In the genomic region with DNA sequence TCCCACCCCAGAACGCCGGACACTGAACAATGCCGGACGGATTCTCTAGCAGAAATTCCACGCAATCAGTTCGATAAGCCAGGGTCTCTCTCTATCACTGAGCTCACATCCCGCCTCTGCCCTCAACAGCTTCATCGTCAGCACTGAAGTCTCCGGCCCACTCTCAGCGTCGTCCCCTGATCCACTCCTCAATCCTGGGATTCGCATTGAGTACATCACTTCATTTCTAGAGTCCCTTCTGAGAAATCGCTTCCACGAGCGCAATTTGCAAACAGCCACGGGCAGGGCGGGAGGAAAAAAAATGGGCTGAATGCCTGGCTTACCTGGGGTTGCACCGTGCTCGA, we compare ENCODE assay signal across 8 cellular contexts. TPM values are rescaled to one million over a fixed set of nuclear protein-coding genes. Genes with fewer than 3 reads are reported as not detected.
DNase-seq lines count a peak whose midpoint lies in the region; ATAC-seq, FAIRE-seq and TF ChIP-seq lines count a peak whose summit lies in the region.

No MANE protein-coding gene starts in this region.

- H3K79me2 ChIP-seq in GM12878 (ENCODE audit: control insufficient read depth, insufficient read depth, low read length), result peaks cover 91% of the 10 kb centered on the region

- no peak for TF ChIP-seq EP300 in GM12878 (IDR thresholded peaks at IDR 0.05; ENCODE audit: borderline replicate concordance in 1 of 2, control insufficient read depth in 1 of 2, low read depth in 2 of 2, low read length in 2 of 2)

- TSS peak; percentile 81 for BruUV-seq in GM12878 (replicated peaks; lab: Mats Ljungman, UMichigan)

- CTCF ChIA-PET in GM12878 (lab: Yijun Ruan, JAX), result interaction anchor here (0.6 to 1.9 kb wide), 13 partner anchors 7 to 457 kb away, joined by 3 to 13 read pairs (median 4); partner anchors contain the start of gene ABI1

- H2AFZ ChIP-seq in GM12878 (ENCODE audit: control insufficient read depth, low read depth, low read length), result peak overlapping the region; percentile 63

- TF ChIP-seq CTCF in GM12878 (IDR thresholded peaks at IDR 0.05 in 2 of 3, conservative IDR thresholded peaks at IDR 0.05 in 1 of 3; ENCODE audit: control insufficient read depth in 2 of 3, extremely low read depth in 1 of 3, insufficient read depth in 1 of 3, low read depth in 3 of 3, low read length in 3 of 3), result no peak

- H4K20me1 ChIP-seq in GM12878 (ENCODE audit: control insufficient read depth, insufficient read depth), result no peaks in the 10 kb centered on the region

- peak overlapping the region; percentile 93 for H3K27ac ChIP-seq in KOPT-K1 (ENCODE audit: low read depth, low read length, poor library complexity, severe bottlenecking)
- H3K27ac ChIP-seq in GM12878 (ENCODE audit: control insufficient read depth, insufficient read depth), result peak overlapping the region; percentile 100

- in situ Hi-C loops in GM12878 (cut with MboI), result no loop called here
- in situ Hi-C loops in G401 (cut with HindIII; ENCODE audit: low sequenced_read_pairs), result no loop called here

- FAIRE-seq in GM12878 (lab: Jason Lieb, UNC), result no peak

- H3K9me3 ChIP-seq in KOPT-K1 (ENCODE audit: insufficient read depth, low read length, poor library complexity, severe bottlenecking) (no peaks in the 10 kb centered on the region), GM12878 (replicated peaks; ENCODE audit: control insufficient read depth, insufficient read depth, low read length) (no peaks in the 10 kb centered on the region; the same call in 2 of the 3 replicates)

- peak; percentile 15 for ATAC-seq in GM21528 (IDR thresholded peaks at IDR 0.05; ENCODE audit: low FRiP score, unreplicated experiment)
- peak; percentile 5 for ATAC-seq in GM12878

- TF ChIP-seq POLR2A in GM12878 (IDR thresholded peaks at IDR 0.05; ENCODE audit: low read depth, low read length), result no peak

- H3K27me3 ChIP-seq in GM12878 (replicated peaks in 1 of 2; ENCODE audit: control insufficient read depth in 2 of 2, insufficient read depth in 2 of 2, low read length in 1 of 2), result no peaks in the 10 kb centered on the region

- WGBS in GM12878 (ENCODE audit: insufficient coverage, insufficient replicate concordance, low lambda C conversion rate, missing lambda C conversion rate), result 0% methylated on average over 19 of the region's 19 CpGs

- TF ChIP-seq RAD21 in GM12878 (IDR thresholded peaks at IDR 0.05; ENCODE audit: insufficient read depth, low read depth, low read length), result no peak

- H3K9ac ChIP-seq in GM12878 (ENCODE audit: control insufficient read depth, insufficient read depth, low read length), result peak overlapping the region; percentile 100

- peak overlapping the region; percentile 87 for H3K4me3 ChIP-seq in GM12878

- peak overlapping the region; percentile 22; the same call in 1 of the 2 replicates for H3K4me2 ChIP-seq in GM12878 (ENCODE audit: control insufficient read depth, insufficient read depth)

- RAD21 ChIA-PET in GM12878 (lab: Charles Lee; ENCODE audit: unreplicated experiment), result interaction anchor here (0.6 to 1.8 kb wide), 4 partner anchors 52 to 296 kb away, joined by 3 to 6 read pairs (median 4); no protein-coding TSS in a partner anchor

- POLR2A ChIA-PET in GM12878 (lab: Charles Lee), result interaction anchor here (0.6 to 2.7 kb wide), 16 partner anchors 8 to 457 kb away, joined by 3 to 25 read pairs (median 4); partner anchors contain the start of gene RAB18

- intact Hi-C loops in GM12878 (cut with micrococcal nuclease; ENCODE audit: unreplicated experiment), result loop anchor here (2.0 to 10.0 kb wide), 3 partner anchors 53 to 1381 kb away; partner anchors contain the start of genes ANKRD26 and WAC

- no peaks in the 10 kb centered on the region; the same call in 1 of the 2 replicates for H3K4me1 ChIP-seq in GM12878 (ENCODE audit: control insufficient read depth, insufficient read depth, low read length)

- DNase-seq in EH (ENCODE audit: low read depth) (peak; percentile 44), GM12878 (ENCODE audit: low read depth, low spot score) (no peak), kidney glomerular epithelial cell (lab: John Stamatoyannopoulos, UW) (peak; percentile 13), HCEC 1CT (no peak), G401 (ENCODE audit: low spot score) (no peak)
- peak; percentile 1 for DNase-seq in stimulated activated CD8-positive, alpha-beta memory T cell treated with anti-CD3 and anti-CD28 coated beads, Interleukin-7, amount 100 ng/mL, for 24 hours (ENCODE audit: low read depth)

- SMC1A ChIA-PET in GM12878 (lab: Charles Lee; ENCODE audit: uncharacterized antibody, unreplicated experiment), result interaction anchor here (0.6 to 1.6 kb wide), 7 partner anchors 9 to 296 kb away, joined by 3 to 6 read pairs (median 4); partner anchors contain the start of gene ANKRD26

- peaks cover 44% of the 10 kb centered on the region for H3K36me3 ChIP-seq in KOPT-K1 (ENCODE audit: insufficient read depth, low read length)
- H3K36me3 ChIP-seq in GM12878 (ENCODE audit: control insufficient read depth in 2 of 2, insufficient read depth in 2 of 2, low read length in 1 of 2), result peaks cover 0 to 10% of the 10 kb centered on the region in 2 experiments; a peak in 3 of 4 replicates

TF ChIP-seq in GM12878, 131 proteins besides CTCF, POLR2A, EP300 and RAD21 (continues in another document):
- TF ChIP-seq TBL1XR1 (IDR thresholded peaks at IDR 0.05; ENCODE audit: low read depth, low read length) (no peak), GABPA (IDR thresholded peaks at IDR 0.05; ENCODE audit: low read depth) (no peak), MEF2B (IDR thresholded peaks at IDR 0.05; ENCODE audit: partially characterized antibody, poor library complexity, severe bottlenecking) (no peak)

RNA-seq across cellular contexts. Expression of gene YME1L1, which starts 0.4 kb away (rescaled TPM):
- 76.9 and 78.0 TPM in 2 replicates for total RNA-seq in GM12878 (2013; cell fraction: nucleolus; rRNA removed)
- 87.8 and 102 TPM in 2 replicates for total RNA-seq in GM12878 (2014; rRNA removed)
- total RNA-seq in GM12878 (2014; rRNA removed; fragmentation: Illumina TruSeq; extraction: Trizol), result 92.8 and 96.3 TPM in 2 replicates
- total RNA-seq in GM12878 (2021), result 82.7 and 87.8 TPM in 2 replicates
- polyA plus RNA-seq in GM12878 (2011; ENCODE audit: low read depth), result 47.7 TPM
- 87.0 and 142 TPM in 2 replicates for polyA plus RNA-seq in GM12878 (2011; rRNA removed)
- polyA plus RNA-seq in GM12878 (2011; cell fraction: cytosol; rRNA removed), result 30.5 and 32.6 TPM in 2 replicates
- polyA plus RNA-seq in GM12878 (2011; cell fraction: nucleus; rRNA removed), result 26.1 and 26.7 TPM in 2 replicates
- polyA plus RNA-seq in GM12878 (2012), result 62.4 and 66.9 TPM in 2 replicates
- 97.5 and 105 TPM in 2 replicates for polyA plus RNA-seq in GM12878 (2014; fragmentation: Illumina TruSeq; extraction: Trizol)
- 10 to 100 TPM; 26.1 to 33.3 TPM for polyA plus RNA-seq in GM12878 (2014; fragmentation: Nextera tagmentation; extraction: Ambion mirVana)
- 52.2 and 58.8 TPM in 2 replicates for polyA plus RNA-seq in GM12878 (2014; rRNA removed)
- 100 to 1,000 TPM; 105 to 115 TPM for polyA plus RNA-seq in GM12878 (2016; fragmentation: Nextera tagmentation; extraction: Ambion mirVana)
- 57.8 and 58.6 TPM in 2 replicates for polyA minus RNA-seq in GM12878 (2011; rRNA and poly(A)+ RNA removed)
- 21.9 and 25.4 TPM in 2 replicates for polyA minus RNA-seq in GM12878 (2011; cell fraction: cytosol; rRNA and poly(A)+ RNA removed)
- polyA minus RNA-seq in GM12878 (2011; cell fraction: nucleus; rRNA and poly(A)+ RNA removed), result 25.9 and 36.9 TPM in 2 replicates
- total RNA-seq in G401 (2014; rRNA removed; shearing (Covaris generic)), result 77.0 and 109 TPM in 2 replicates

RNA-seq across cellular contexts. Expression of gene MASTL, which starts 1.3 kb away (rescaled TPM):
- total RNA-seq in GM12878 (2013; cell fraction: nucleolus; rRNA removed), result 48.6 and 52.7 TPM in 2 replicates
- total RNA-seq in GM12878 (2014; rRNA removed), result 28.1 and 31.6 TPM in 2 replicates
- 36.9 and 38.6 TPM in 2 replicates for total RNA-seq in GM12878 (2014; rRNA removed; fragmentation: Illumina TruSeq; extraction: Trizol)
- total RNA-seq in GM12878 (2021), result 17.8 and 18.3 TPM in 2 replicates
- 6.0 TPM for polyA plus RNA-seq in GM12878 (2011; ENCODE audit: low read depth)
- 24.2 and 38.4 TPM in 2 replicates for polyA plus RNA-seq in GM12878 (2011; rRNA removed)
- 11.0 and 12.9 TPM in 2 replicates for polyA plus RNA-seq in GM12878 (2011; cell fraction: cytosol; rRNA removed)
- 11.9 and 13.8 TPM in 2 replicates for polyA plus RNA-seq in GM12878 (2011; cell fraction: nucleus; rRNA removed)
- polyA plus RNA-seq in GM12878 (2012), result 9.6 and 13.5 TPM in 2 replicates
- 32.7 and 37.0 TPM in 2 replicates for polyA plus RNA-seq in GM12878 (2014; fragmentation: Illumina TruSeq; extraction: Trizol)
- polyA plus RNA-seq in GM12878 (2014; fragmentation: Nextera tagmentation; extraction: Ambion mirVana), result 1 to 10 TPM; 7.1 to 9.7 TPM
- 18.7 and 23.3 TPM in 2 replicates for polyA plus RNA-seq in GM12878 (2014; rRNA removed)
- 10 to 100 TPM; 18.1 to 19.2 TPM for polyA plus RNA-seq in GM12878 (2016; fragmentation: Nextera tagmentation; extraction: Ambion mirVana)
- 19.7 and 26.3 TPM in 2 replicates for polyA minus RNA-seq in GM12878 (2011; rRNA and poly(A)+ RNA removed)
- 8.6 and 12.8 TPM in 2 replicates for polyA minus RNA-seq in GM12878 (2011; cell fraction: cytosol; rRNA and poly(A)+ RNA removed)
- 7.7 and 13.0 TPM in 2 replicates for polyA minus RNA-seq in GM12878 (2011; cell fraction: nucleus; rRNA and poly(A)+ RNA removed)
- total RNA-seq in G401 (2014; rRNA removed; shearing (Covaris generic)), result 19.0 and 27.4 TPM in 2 replicates

RNA-seq across cellular contexts. Expression of gene ANKRD26, which starts 53.5 kb away (rescaled TPM):
- total RNA-seq in GM12878 (2013; cell fraction: nucleolus; rRNA removed), result 66.0 and 68.2 TPM in 2 replicates
- total RNA-seq in GM12878 (2014; rRNA removed), result 5.5 and 6.8 TPM in 2 replicates
- 11.1 and 12.0 TPM in 2 replicates for total RNA-seq in GM12878 (2014; rRNA removed; fragmentation: Illumina TruSeq; extraction: Trizol)
- 4.8 and 6.1 TPM in 2 replicates for total RNA-seq in GM12878 (2021)
- polyA plus RNA-seq in GM12878 (2011; ENCODE audit: low read depth), result 2.7 TPM
- polyA plus RNA-seq in GM12878 (2011; rRNA removed), result 2.6 and 4.6 TPM in 2 replicates
- polyA plus RNA-seq in GM12878 (2011; cell fraction: cytosol; rRNA removed), result 0.48 and 0.70 TPM in 2 replicates
- polyA plus RNA-seq in GM12878 (2011; cell fraction: nucleus; rRNA removed), result 2.3 and 3.7 TPM in 2 replicates
- polyA plus RNA-seq in GM12878 (2012), result 3.8 and 5.0 TPM in 2 replicates
- polyA plus RNA-seq in GM12878 (2014; fragmentation: Illumina TruSeq; extraction: Trizol), result 5.8 and 7.1 TPM in 2 replicates
- polyA plus RNA-seq in GM12878 (2014; fragmentation: Nextera tagmentation; extraction: Ambion mirVana), result 1 to 10 TPM; 2.3 to 3.4 TPM
- 2.7 and 3.2 TPM in 2 replicates for polyA plus RNA-seq in GM12878 (2014; rRNA removed)
- polyA plus RNA-seq in GM12878 (2016; fragmentation: Nextera tagmentation; extraction: Ambion mirVana), result 1 to 10 TPM; 5.3 to 6.1 TPM
- polyA minus RNA-seq in GM12878 (2011; rRNA and poly(A)+ RNA removed), result 3.8 and 6.2 TPM in 2 replicates
- 0.94 and 1.1 TPM in 2 replicates for polyA minus RNA-seq in GM12878 (2011; cell fraction: cytosol; rRNA and poly(A)+ RNA removed)
- 4.1 and 6.2 TPM in 2 replicates for polyA minus RNA-seq in GM12878 (2011; cell fraction: nucleus; rRNA and poly(A)+ RNA removed)
- 6.3 and 8.5 TPM in 2 replicates for total RNA-seq in G401 (2014; rRNA removed; shearing (Covaris generic))

Comparison
In these comparisons a context has a peak if more than half of its experiments do, and no peak if none do; other contexts are left out.
1. DNase-seq: peak in EH (single experiment), kidney glomerular epithelial cell (single experiment) and stimulated activated CD8-positive, alpha-beta memory T cell treated with anti-CD3 and anti-CD28 coated beads, Interleukin-7, amount 100 ng/mL, for 24 hours (single experiment); none in GM12878 (single experiment), HCEC 1CT (single experiment) and G401 (single experiment).